Comparison of ENCODE assay signal across 30 cellular contexts in the genomic region with DNA sequence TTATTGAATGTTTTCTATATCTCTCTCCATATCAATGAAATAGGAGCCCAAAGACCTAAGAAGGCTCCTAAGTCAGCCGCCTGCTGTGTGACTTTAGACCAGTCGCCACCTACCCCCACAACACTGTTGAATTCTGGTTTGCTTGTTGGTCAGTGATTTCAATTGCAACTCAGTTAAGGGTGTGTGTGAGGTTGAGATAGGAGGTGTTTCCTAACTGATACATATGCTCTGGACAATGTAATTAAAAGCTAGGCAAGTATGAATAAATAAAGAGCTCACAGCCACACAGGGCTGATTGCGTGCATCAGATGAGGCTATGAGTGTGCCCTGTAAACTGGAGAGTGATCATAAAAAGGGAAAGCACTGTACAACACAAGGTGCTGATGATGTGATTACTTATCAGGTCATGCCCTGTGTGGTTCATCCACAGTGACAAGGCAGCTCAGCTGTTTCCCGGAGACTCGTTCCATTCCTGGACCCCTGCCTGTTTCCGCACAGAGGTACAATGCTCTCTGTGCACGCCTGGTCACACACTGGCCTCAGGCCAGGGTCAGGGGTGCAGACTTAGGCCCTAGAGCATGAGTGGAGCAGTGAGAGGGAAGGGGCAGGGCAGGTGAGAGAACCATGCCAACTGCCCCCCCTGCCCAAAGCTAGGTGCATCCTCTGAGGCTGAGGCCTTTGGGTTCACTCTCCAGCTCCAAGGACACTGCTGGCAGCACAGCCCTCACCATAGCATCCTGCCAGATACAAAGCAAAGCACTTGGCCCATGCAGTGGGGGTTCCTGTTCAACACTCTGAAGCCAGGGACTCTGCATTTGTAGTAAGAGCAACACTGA. TPM values are rescaled to one million over a fixed set of nuclear protein-coding genes. Genes with fewer than 3 reads are reported as not detected.
DNase-seq lines count a peak whose midpoint lies in the region; FAIRE-seq and TF ChIP-seq lines count a peak whose summit lies in the region.
"Had no signal": no experiment of that assay in that cellular context is flagged by ENCODE, and none has a peak within 500 bp of the region (broad histone marks: within the 10 kb centered on the region; RNA-seq: fewer than 3 reads in every experiment).

No MANE protein-coding gene starts in this region.

- no peak overlapping the region for H3K4me3 ChIP-seq in thyroid gland (replicated peaks in 1 of 3)
- H3K4me3 ChIP-seq in MM.1S (ENCODE audit: low read length), result no peak overlapping the region
- H3K4me3 ChIP-seq: ascending aorta, dorsolateral prefrontal cortex, left ventricle myocardium inferior, pancreas, right lobe of liver, tibial artery had no signal

- H3K4me1 ChIP-seq in thyroid gland (peaks cover 12 to 22% of the 10 kb centered on the region in 2 donors), MM.1S (ENCODE audit: low read length) (no peaks in the 10 kb centered on the region)
- H3K4me1 ChIP-seq: ascending aorta, left ventricle myocardium inferior, pancreas, right lobe of liver, tibial artery had no signal

- H3K27ac ChIP-seq in thyroid gland, result peak overlapping the region in 1 of 3 donors; percentile 36
- H3K27ac ChIP-seq in MM.1S (ENCODE audit: low read length), result no peak overlapping the region
- H3K27ac ChIP-seq: 22Rv1, ascending aorta, dorsolateral prefrontal cortex, left ventricle myocardium inferior, pancreas, right lobe of liver, tibial artery had no signal

- no peaks in the 10 kb centered on the region for H4K20me1 ChIP-seq in MM.1S (ENCODE audit: insufficient read depth, low read length)

- H2AFZ ChIP-seq in MM.1S (ENCODE audit: low read length), result no peak overlapping the region

- no peaks in the 10 kb centered on the region for H3K27me3 ChIP-seq in thyroid gland
- no peaks in the 10 kb centered on the region; the same call in 1 of the 2 replicates for H3K27me3 ChIP-seq in MM.1S (replicated peaks; ENCODE audit: insufficient read depth, low read length)
- H3K27me3 ChIP-seq: ascending aorta, dorsolateral prefrontal cortex, pancreas, right lobe of liver had no signal

- H3K79me2 ChIP-seq in MM.1S (ENCODE audit: low read length), result no peaks in the 10 kb centered on the region

- H3F3A ChIP-seq in MM.1S (ENCODE audit: insufficient read depth, low read length), result no peaks in the 10 kb centered on the region

- H3K9me2 ChIP-seq in MM.1S (replicated peaks; ENCODE audit: insufficient read depth, low read length), result no peaks in the 10 kb centered on the region

- peak; percentile 17 for DNase-seq in DMS79 treated with DMSO at 0.1 percent for 48 hours (lab: John Stamatoyannopoulos, UW)
- DNase-seq in DMS79 (lab: John Stamatoyannopoulos, UW), result no peak
- DNase-seq in RCC 7860 (ENCODE audit: low spot score), result peak; percentile 52
- DNase-seq in iris pigment epithelial cell (ENCODE audit: low read depth), result peak; percentile 17
- peak; percentile 88 to 91 for DNase-seq in thyroid gland
- no peak for DNase-seq in MM.1S
- no peak for DNase-seq in activated T-cell treated with anti-CD3 and anti-CD28 coated beads, Interleukin-2, amount 50 U/mL, for 1 hour
- no peak for DNase-seq in NOMO-1 treated with dmso at 0.1 percent for 144 hours (lab: John Stamatoyannopoulos, UW; ENCODE audit: unreplicated experiment)
- DNase-seq: activated CD4-positive, alpha-beta T cell treated with anti-CD3 and anti-CD28 coated beads, Interleukin-2, amount 50 U/mL, for 4 hours; AML-193; CD4-positive, alpha-beta memory T cell; central memory CD4-positive, alpha-beta T cell; DMS 273 treated with DMSO at 0.1 percent for 48 hours; dorsolateral prefrontal cortex; GF-D8; left ventricle myocardium inferior; midbrain; natural killer cell; NCI-H1694 treated with DMSO at 0.1 percent for 48 hours; NCI-H2171 treated with DMSO at 0.1 percent for 48 hours; NCI-H69; pancreas; right lobe of liver; T-helper 9 cell; tibial artery had no signal

- TF ChIP-seq CTCF in thyroid gland (IDR thresholded peaks at IDR 0.05) (no peak), MM.1S (IDR thresholded peaks at IDR 0.05; ENCODE audit: low read length) (no peak)

- TF ChIP-seq POLR2A in thyroid gland (IDR thresholded peaks at IDR 0.05), result no peak

- WGBS in thyroid gland, 2 donors, result 49 to 60% methylated on average over 6 to 7 of the region's 7 CpGs

- intact Hi-C loops in thyroid gland (cut with DNase I), result no loop called here

- no peak overlapping the region for H3K9ac ChIP-seq in MM.1S (ENCODE audit: low read length)

- no peaks in the 10 kb centered on the region for H3K9me3 ChIP-seq in thyroid gland
- no peaks in the 10 kb centered on the region for H3K9me3 ChIP-seq in MM.1S (replicated peaks; ENCODE audit: insufficient read depth, low read length)
- H3K9me3 ChIP-seq: ascending aorta, left ventricle myocardium inferior, pancreas, right lobe of liver, tibial artery had no signal

- peak; percentile 56 for FAIRE-seq in RCC 7860 (lab: Jason Lieb, UNC)
- FAIRE-seq: GM18507, pancreas had no signal

- H3K4me2 ChIP-seq in MM.1S (ENCODE audit: low read depth, low read length), result no peak overlapping the region

- no peaks in the 10 kb centered on the region for H3K36me3 ChIP-seq in thyroid gland
- no peaks in the 10 kb centered on the region for H3K36me3 ChIP-seq in MM.1S (replicated peaks; ENCODE audit: insufficient read depth, low read length)
- H3K36me3 ChIP-seq: ascending aorta, left ventricle myocardium inferior, pancreas, right lobe of liver, tibial artery had no signal

RNA-seq across cellular contexts. Expression of a gene that starts 3.3 kb away (rescaled TPM):
- total RNA-seq in thyroid gland, result not detected
- total RNA-seq: activated T-helper 2 cell treated with anti-CD3 and anti-CD28 coated beads, Interferon-gamma antibody, Interleukin-2, Interleukin-4, amounts not matched to agents 10 μg/mL and 5 μg/mL and 100 μg/mL, durations not matched to agents 14 hours and 24 hours and 36 hours; ascending aorta; CD4-positive, alpha-beta memory T cell; dorsolateral prefrontal cortex; left ventricle myocardium inferior; natural killer cell; pancreas; right lobe of liver; WTC11 had no signal

RNA-seq across cellular contexts. Expression of a gene that starts 5.5 kb away (rescaled TPM):
- not detected for total RNA-seq in thyroid gland
- total RNA-seq: activated T-helper 2 cell treated with anti-CD3 and anti-CD28 coated beads, Interferon-gamma antibody, Interleukin-2, Interleukin-4, amounts not matched to agents 10 μg/mL and 5 μg/mL and 100 μg/mL, durations not matched to agents 14 hours and 24 hours and 36 hours; ascending aorta; CD4-positive, alpha-beta memory T cell; dorsolateral prefrontal cortex; left ventricle myocardium inferior; natural killer cell; pancreas; right lobe of liver; WTC11 had no signal

RNA-seq across cellular contexts. Expression of a gene that starts 17.0 kb away (rescaled TPM):
- total RNA-seq in thyroid gland, result not detected
- total RNA-seq: activated T-helper 2 cell treated with anti-CD3 and anti-CD28 coated beads, Interferon-gamma antibody, Interleukin-2, Interleukin-4, amounts not matched to agents 10 μg/mL and 5 μg/mL and 100 μg/mL, durations not matched to agents 14 hours and 24 hours and 36 hours; ascending aorta; CD4-positive, alpha-beta memory T cell; dorsolateral prefrontal cortex; natural killer cell; pancreas; right lobe of liver; WTC11 had no signal

RNA-seq across cellular contexts. Expression of a gene that starts 21.2 kb away (rescaled TPM):
- total RNA-seq in thyroid gland, result under 1 TPM in 1 of 4 donors, not detected in 3; 0.83 TPM
- total RNA-seq: activated T-helper 2 cell treated with anti-CD3 and anti-CD28 coated beads, Interferon-gamma antibody, Interleukin-2, Interleukin-4, amounts not matched to agents 10 μg/mL and 5 μg/mL and 100 μg/mL, durations not matched to agents 14 hours and 24 hours and 36 hours; CD4-positive, alpha-beta memory T cell; left ventricle myocardium inferior; natural killer cell; WTC11 had no signal

RNA-seq across cellular contexts. Expression of a gene that starts 34.5 kb away (rescaled TPM):
- total RNA-seq in thyroid gland, result under 1 TPM in 1 of 4 donors, not detected in 3; 0.93 TPM
- total RNA-seq: activated T-helper 2 cell treated with anti-CD3 and anti-CD28 coated beads, Interferon-gamma antibody, Interleukin-2, Interleukin-4, amounts not matched to agents 10 μg/mL and 5 μg/mL and 100 μg/mL, durations not matched to agents 14 hours and 24 hours and 36 hours; CD4-positive, alpha-beta memory T cell; left ventricle myocardium inferior; natural killer cell; right lobe of liver had no signal

Comparison
In these comparisons a context has a peak if more than half of its experiments do, and no peak if none do; other contexts are left out.
1. DNase-seq: peak in DMS79 treated with DMSO at 0.1 percent for 48 hours (single experiment), RCC 7860 (single experiment), iris pigment epithelial cell (single experiment) and thyroid gland (2 of 2); none in DMS79 (single experiment), MM.1S (single experiment), activated T-cell treated with anti-CD3 and anti-CD28 coated beads, Interleukin-2, amount 50 U/mL, for 1 hour (single experiment) and NOMO-1 treated with dmso at 0.1 percent for 144 hours (single experiment).